8 cellular contexts compared by ENCODE assay signal in the genomic region with DNA sequence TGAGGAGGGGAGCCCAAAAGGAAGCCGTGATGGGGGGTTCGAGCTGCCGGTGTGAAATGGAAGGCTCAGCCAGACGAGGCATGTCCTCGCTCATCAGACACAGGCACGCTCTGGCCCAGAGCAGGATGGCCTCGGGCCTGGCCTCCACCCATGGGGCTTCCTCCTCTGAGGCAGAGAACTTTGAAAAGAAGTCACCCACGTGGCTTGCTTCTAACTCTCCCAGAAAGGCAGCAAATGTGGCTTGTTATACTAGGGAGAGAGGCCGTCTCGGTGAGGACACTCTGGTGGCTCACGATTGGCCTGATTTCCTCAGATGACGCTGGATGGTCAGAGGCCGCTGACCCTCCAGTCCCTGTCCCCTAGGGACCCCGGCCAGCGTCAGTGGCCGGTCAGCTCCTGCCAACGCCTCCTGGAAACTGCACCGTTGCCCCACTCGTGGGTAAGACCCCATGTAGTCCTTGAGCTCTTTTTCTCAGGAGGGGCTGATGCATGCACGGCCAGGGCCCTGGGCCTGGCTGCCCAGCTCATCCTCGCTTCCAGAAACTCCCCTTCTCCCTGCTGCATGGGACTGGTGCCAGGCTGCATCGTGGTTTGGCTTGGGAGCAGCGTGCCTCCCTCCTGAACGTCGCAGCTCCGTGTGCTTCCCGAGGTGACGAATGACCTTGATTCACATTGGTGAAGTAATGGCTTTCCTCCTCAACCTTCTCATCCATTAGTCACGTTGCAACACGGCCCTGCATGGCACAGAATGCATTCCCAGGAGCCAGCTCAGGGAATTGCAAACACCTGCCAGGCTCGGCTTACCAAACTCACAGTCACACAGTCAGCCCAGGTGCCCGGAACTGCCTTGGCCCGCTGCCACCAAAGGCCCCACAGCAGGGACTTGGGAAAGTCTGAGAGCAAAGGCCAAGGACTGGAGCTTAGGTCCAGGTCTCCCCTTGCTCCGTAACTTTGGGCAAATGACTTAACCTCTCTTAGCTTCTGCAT. TPM values are rescaled to one million over a fixed set of nuclear protein-coding genes. Genes with fewer than 3 reads are reported as not detected.
A peak's percentile ranks its signal among the peaks of the same experiment; 100 is the strongest.
DNase-seq lines count a peak whose midpoint lies in the region; TF ChIP-seq lines count a peak whose summit lies in the region.

No MANE protein-coding gene starts in this region.

- peak overlapping the region; percentile 57 for H3K27ac ChIP-seq in left ventricle myocardium inferior (replicated peaks)
- peak overlapping the region; percentile 76 for H3K27ac ChIP-seq in subcutaneous abdominal adipose tissue (ENCODE audit: low read depth, low read length)

- TF ChIP-seq CTCF in left ventricle myocardium inferior (IDR thresholded peaks at IDR 0.05; ENCODE audit: borderline replicate concordance): no peak

- H3K36me3 ChIP-seq in left ventricle myocardium inferior (no peaks in the 10 kb centered on the region), subcutaneous abdominal adipose tissue (ENCODE audit: control insufficient read depth in 5 of 5, insufficient read depth in 5 of 5, low read length in 5 of 5) (no peaks in the 10 kb centered on the region)

- H3K9ac ChIP-seq in subcutaneous abdominal adipose tissue (ENCODE audit: low read length in 5 of 5): peak overlapping the region in 3 of 5 donors; percentile 6 to 59 (median 16)

- intact Hi-C loops in left ventricle myocardium inferior (cut with micrococcal nuclease): no loop called here

- DNase-seq in HT1080 (ENCODE audit: low read depth) (peak; percentile 97), SHP77 (lab: John Stamatoyannopoulos, UW) (peak; percentile 94), left ventricle myocardium inferior (peak; percentile 55), GF-D8 (lab: John Stamatoyannopoulos, UW) (no peak), NCI-H526 treated with DMSO at 0.1 percent for 48 hours (lab: John Stamatoyannopoulos, UW) (no peak), mesenteric fat pad (ENCODE audit: low spot score) (no peak)
- DNase-seq in activated effector memory CD4-positive, alpha-beta T cell treated with Interleukin-2 at 50 U/mL for 16 hours: no peak

- H3K27me3 ChIP-seq in left ventricle myocardium inferior (ENCODE audit: low read depth) (no peaks in the 10 kb centered on the region), subcutaneous abdominal adipose tissue (ENCODE audit: control insufficient read depth in 5 of 5, insufficient read depth in 4 of 5, low read length in 5 of 5) (peaks cover 0 to 3% (median 0%) of the 10 kb centered on the region in 5 donors)

- no peaks in the 10 kb centered on the region for H3K9me3 ChIP-seq in left ventricle myocardium inferior (replicated peaks)
- no peaks in the 10 kb centered on the region for H3K9me3 ChIP-seq in subcutaneous abdominal adipose tissue (ENCODE audit: control insufficient read depth in 5 of 5, low read length in 5 of 5)

- H3K4me1 ChIP-seq in left ventricle myocardium inferior (peaks cover 71% of the 10 kb centered on the region), subcutaneous abdominal adipose tissue (ENCODE audit: control insufficient read depth in 5 of 5, insufficient read depth in 5 of 5, low read length in 5 of 5) (peaks cover 36 to 56% (median 51%) of the 10 kb centered on the region in 5 donors)

- H3K4me3 ChIP-seq in left ventricle myocardium inferior: no peak overlapping the region
- peak overlapping the region in 1 of 5 donors; percentile 22 for H3K4me3 ChIP-seq in subcutaneous abdominal adipose tissue (ENCODE audit: low read depth in 1 of 5, low read length in 5 of 5)

RNA-seq across cellular contexts. Expression of gene TOMM20, which starts 58.8 kb away (rescaled TPM):
- total RNA-seq in HT1080 (2014; rRNA removed; shearing (Covaris generic)): 86.0 and 108 TPM in 2 replicates
- polyA plus RNA-seq in HT1080 (2015; cell fraction: cytosol; rRNA removed): 197 and 237 TPM in 2 replicates
- polyA plus RNA-seq in HT1080 (2015; cell fraction: nucleus; rRNA removed): 94.0 and 111 TPM in 2 replicates
- 84.1 TPM for total RNA-seq in left ventricle myocardium inferior
- 107 TPM for total RNA-seq in mesenteric fat pad

Comparison
In these comparisons a context has a peak if more than half of its experiments do, and no peak if none do; other contexts are left out.
1. DNase-seq: peak in HT1080 (single experiment), SHP77 (2 of 2) and left ventricle myocardium inferior (single experiment); none in GF-D8 (single experiment), NCI-H526 treated with DMSO at 0.1 percent for 48 hours (single experiment), mesenteric fat pad (single experiment) and activated effector memory CD4-positive, alpha-beta T cell treated with Interleukin-2 at 50 U/mL for 16 hours (single experiment).